8 cellular contexts compared by ENCODE assay signal in genomic region chr10:29658984-29659769, GRCh38. TPM values are rescaled to one million over a fixed set of nuclear protein-coding genes. Genes with fewer than 3 reads are reported as not detected.
DNase-seq lines count a peak whose midpoint lies in the region; ATAC-seq and TF ChIP-seq lines count a peak whose summit lies in the region.

No MANE protein-coding gene starts in this region.

- intact Hi-C loops in Panc1 (cut with micrococcal nuclease; ENCODE audit: unreplicated experiment): no loop called here
- intact Hi-C loops in activated naive CD4-positive, alpha-beta T cell treated with anti-CD3 and anti-CD28 coated beads for 36 hours (cut with micrococcal nuclease): loop anchor here (1.0 to 10.0 kb wide), 8 partner anchors 13 to 776 kb away; partner anchors contain the start of gene MAP3K8

- no peak overlapping the region for H3K4me3 Mint-ChIP-seq in activated naive CD4-positive, alpha-beta T cell treated with anti-CD3 and anti-CD28 coated beads for 36 hours

- H3K9me3 ChIP-seq in Panc1 (ENCODE audit: control insufficient read depth, insufficient read depth, low read depth, low read length): peaks cover 12% of the 10 kb centered on the region; the same call in 1 of the 2 replicates
- H3K9me3 ChIP-seq in right atrium auricular region: no peaks in the 10 kb centered on the region

- H3K27me3 ChIP-seq in Panc1 (ENCODE audit: control insufficient read depth, insufficient read depth, low read length): no peaks in the 10 kb centered on the region
- H3K27me3 ChIP-seq in right atrium auricular region: no peaks in the 10 kb centered on the region

- ATAC-seq in HG03039 (IDR thresholded peaks at IDR 0.05; ENCODE audit: unreplicated experiment) (peak; percentile 99), Panc1 (peak; percentile 97)

- H3K36me3 Mint-ChIP-seq in activated naive CD4-positive, alpha-beta T cell treated with anti-CD3 and anti-CD28 coated beads for 36 hours (ENCODE audit: low read depth): peaks cover 20% of the 10 kb centered on the region

- peaks cover 8% of the 10 kb centered on the region for H3K9me3 Mint-ChIP-seq in activated naive CD4-positive, alpha-beta T cell treated with anti-CD3 and anti-CD28 coated beads for 36 hours

- peaks cover 34% of the 10 kb centered on the region for H3K4me1 Mint-ChIP-seq in activated naive CD4-positive, alpha-beta T cell treated with anti-CD3 and anti-CD28 coated beads for 36 hours (ENCODE audit: low read depth)

- H3K4me1 ChIP-seq in Panc1 (ENCODE audit: control insufficient read depth, insufficient read depth, low read length) (peaks cover 20% of the 10 kb centered on the region), right atrium auricular region (peaks cover 0 to 31% of the 10 kb centered on the region in 2 donors)

- CTCF ChIA-PET in Panc1 (lab: Charles Lee): interaction anchor here (0.9 kb wide), 1 partner anchor 38 kb away, joined by 3 read pairs; no protein-coding TSS in a partner anchor
- CTCF ChIA-PET in activated naive CD4-positive, alpha-beta T cell treated with anti-CD3 and anti-CD28 coated beads for 36 hours (lab: Charles Lee): interaction anchor here (0.9 to 1.7 kb wide), 3 partner anchors 12 to 144 kb away, joined by 3 read pairs; no protein-coding TSS in a partner anchor

- no peaks in the 10 kb centered on the region for H3K36me3 ChIP-seq in Panc1 (ENCODE audit: control insufficient read depth, insufficient read depth, low read length)
- peaks cover 14% of the 10 kb centered on the region for H3K36me3 ChIP-seq in right atrium auricular region

- in situ Hi-C loops in Panc1 (cut with HindIII; ENCODE audit: low pct_unique_long_range_greater_than_20kb, low sequenced_read_pairs): no loop called here

- H3K27ac Mint-ChIP-seq in activated naive CD4-positive, alpha-beta T cell treated with anti-CD3 and anti-CD28 coated beads for 36 hours: peak overlapping the region; percentile 51

- H3K4me3 ChIP-seq in Panc1 (ENCODE audit: low read depth in 2 of 2, low read length in 2 of 2) (peak overlapping the region in 1 of 2 experiments; percentile 31; a peak in 2 of 4 replicates), right atrium auricular region (no peak overlapping the region)

- no TSS peak for BruUV-seq in Panc1 (replicated peaks; lab: Mats Ljungman, UMichigan)

- H3K27me3 Mint-ChIP-seq in activated naive CD4-positive, alpha-beta T cell treated with anti-CD3 and anti-CD28 coated beads for 36 hours (ENCODE audit: low read depth): no peaks in the 10 kb centered on the region

- TF ChIP-seq CTCF in Panc1 (IDR thresholded peaks at IDR 0.05) (0 out of 2 replicates have a peak, but pooled peaks have one; percentile 11), right atrium auricular region (IDR thresholded peaks at IDR 0.05) (no peak)

- DNase-seq in NK-92 treated with Interleukin-12 subunit alpha and Interleukin-12 subunit beta, amount 100 ng/mL, for 24 hours (lab: John Stamatoyannopoulos, UW): peak; percentile 29
- DNase-seq in NK-92 (lab: John Stamatoyannopoulos, UW; ENCODE audit: unreplicated experiment) (no peak), Panc1 (ENCODE audit: low read depth, low spot score) (peak; percentile 94), right atrium auricular region (ENCODE audit: low spot score) (no peak), mesenteric fat pad (ENCODE audit: low spot score) (no peak)
- peak; percentile 83 for DNase-seq in activated naive CD4-positive, alpha-beta T cell treated with anti-CD3 and anti-CD28 coated beads for 36 hours
- DNase-seq in stimulated activated CD4-positive, alpha-beta T cell treated with anti-CD3 and anti-CD28 coated beads, Interleukin-12 subunit alpha, Interleukin-12 subunit beta, amount 100 ng/mL, for 24 hours (ENCODE audit: low read depth in 2 of 2): peak; percentile 41 to 48

- POLR2A ChIA-PET in Panc1 (lab: Charles Lee): interaction anchor here (0.6 kb wide), 1 partner anchor 235 kb away, joined by 3 read pairs; no protein-coding TSS in a partner anchor

- H3K27ac ChIP-seq in Panc1 (ENCODE audit: low read length) (peak overlapping the region; percentile 86), right atrium auricular region (peak overlapping the region; percentile 43 to 55)

RNA-seq across cellular contexts. Expression of gene SVIL, which starts 24.4 kb away (rescaled TPM):
- total RNA-seq in Panc1 (2021; ENCODE audit: unreplicated experiment) (72.8 TPM), right atrium auricular region (100 to 1,000 TPM; 260 to 340 TPM), mesenteric fat pad (100 TPM)
- polyA plus RNA-seq in Panc1 (2012; ENCODE audit: insufficient read length): 64.8 TPM
- total RNA-seq in activated naive CD4-positive, alpha-beta T cell treated with anti-CD3 and anti-CD28 coated beads for 36 hours: 1 to 10 TPM; 7.0 to 8.3 TPM

Comparison
In these comparisons a context has a peak if more than half of its experiments do, and no peak if none do; other contexts are left out.
1. DNase-seq: peak in NK-92 treated with Interleukin-12 subunit alpha and Interleukin-12 subunit beta, amount 100 ng/mL, for 24 hours (single experiment), Panc1 (single experiment), activated naive CD4-positive, alpha-beta T cell treated with anti-CD3 and anti-CD28 coated beads for 36 hours (single experiment) and stimulated activated CD4-positive, alpha-beta T cell treated with anti-CD3 and anti-CD28 coated beads, Interleukin-12 subunit alpha, Interleukin-12 subunit beta, amount 100 ng/mL, for 24 hours (2 of 2); none in NK-92 (single experiment), right atrium auricular region (single experiment) and mesenteric fat pad (single experiment).